In the genomic region with DNA sequence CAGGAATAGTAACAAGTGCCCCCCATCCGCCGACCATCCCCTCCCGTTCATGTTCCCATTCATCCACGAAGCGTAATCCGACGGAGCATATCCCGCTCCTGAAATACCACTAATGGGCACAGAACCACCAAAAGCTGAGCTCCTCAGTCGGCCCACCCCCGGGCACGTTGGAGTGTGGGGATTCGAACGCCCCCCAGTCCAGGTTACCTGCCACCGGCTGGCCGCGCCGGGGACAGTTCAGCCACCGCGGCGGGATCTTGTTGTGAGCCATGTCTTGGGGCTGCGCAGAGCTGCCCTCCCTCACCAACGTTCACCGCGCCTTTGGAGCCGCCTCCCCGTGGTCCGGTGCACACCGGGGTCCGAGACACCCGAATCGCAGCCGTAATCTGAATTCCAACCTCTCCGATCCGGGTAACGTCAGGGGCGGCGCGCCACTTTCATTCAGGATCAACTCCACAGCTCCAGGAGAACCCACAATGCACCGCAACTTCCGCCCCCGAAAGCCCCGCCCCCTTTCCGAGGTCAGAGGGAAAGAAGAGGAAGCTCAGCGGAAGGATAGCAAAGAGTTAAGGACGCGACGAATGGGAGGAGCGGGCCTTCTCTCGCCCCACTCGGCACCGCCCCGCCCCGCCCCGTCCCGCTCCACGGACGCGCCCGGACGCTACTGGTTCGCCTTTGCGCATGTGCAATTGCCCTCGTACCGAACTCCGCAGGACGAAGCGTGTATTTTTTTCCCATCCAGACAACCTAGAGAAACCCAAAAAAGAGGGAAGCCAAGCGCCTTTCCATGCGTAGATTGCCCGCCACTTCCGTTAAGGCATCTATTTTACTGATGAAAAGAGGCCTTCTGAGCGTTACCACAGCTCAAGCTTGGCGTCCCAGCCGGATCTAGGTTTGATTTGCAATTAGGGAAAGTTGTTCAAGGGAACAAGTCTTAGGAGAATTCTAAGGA, we compare ENCODE assay signal across 8 cellular contexts. TPM values are rescaled to one million over a fixed set of nuclear protein-coding genes. Genes with fewer than 3 reads are reported as not detected.
DNase-seq lines count a peak whose midpoint lies in the region; ATAC-seq, FAIRE-seq and TF ChIP-seq lines count a peak whose summit lies in the region.

RNGTT (minus strand) TSS at position 480 of the 952 bp plus-strand sequence; CDS start at position 271, 209 bp downstream.

- H3K4me1 ChIP-seq in Loucy (ENCODE audit: insufficient read depth, low read length, poor library complexity, severe bottlenecking): peaks cover 46% of the 10 kb centered on the region

- peak; percentile 86 for FAIRE-seq in H54 (lab: Jason Lieb, UNC)

- TF ChIP-seq POLR2A in H54 (IDR thresholded peaks at IDR 0.05; ENCODE audit: low read depth, low read length) (peak; percentile 59), Raji (IDR thresholded peaks at IDR 0.05; ENCODE audit: insufficient read depth, low read depth, low read length) (peak; percentile 88)

- peak within 1 kb of the TSS; percentile 98 for H2AFZ ChIP-seq in Loucy (ENCODE audit: low read length)

- peaks cover 58% of the 10 kb centered on the region for H3K79me2 ChIP-seq in Loucy (ENCODE audit: insufficient read depth, low read length)

- peak within 1 kb of the TSS; percentile 93 for H3K4me2 ChIP-seq in Loucy (ENCODE audit: low read depth, low read length, poor library complexity, severe bottlenecking)

- H4K20me1 ChIP-seq in Loucy (ENCODE audit: insufficient read depth, low read length, poor library complexity, severe bottlenecking): peaks cover 34% of the 10 kb centered on the region

- H3K4me1 Mint-ChIP-seq in natural killer cell treated with Interleukin-12 subunit alpha and Interleukin-12 subunit beta and Interleukin-15 and Interleukin-18, amount 100 ng/mL, for 72 hours (ENCODE audit: low read depth in 2 of 2): peaks cover 27 to 32% of the 10 kb centered on the region in 2 donors

- H3K27ac Mint-ChIP-seq in natural killer cell treated with Interleukin-12 subunit alpha and Interleukin-12 subunit beta and Interleukin-15 and Interleukin-18, amount 100 ng/mL, for 72 hours: peak within 1 kb of the TSS; percentile 92 to 97

- H3K36me3 ChIP-seq in Loucy (ENCODE audit: insufficient read depth, low read length): no peaks in the 10 kb centered on the region

- peak within 1 kb of the TSS; percentile 83 for H3K9ac ChIP-seq in Loucy (ENCODE audit: low read depth, low read length, poor library complexity, severe bottlenecking)

- H3K9me3 ChIP-seq in Loucy (ENCODE audit: insufficient read depth, low read depth, low read length): no peaks in the 10 kb centered on the region

- DNase-seq in EL (peak; percentile 99), H54 (ENCODE audit: insufficient read length, low spot score) (peak; percentile 86), fibroblast of pulmonary artery (ENCODE audit: low read depth) (peak; percentile 97)
- DNase-seq in activated T-helper 9 cell treated with anti-CD3 and anti-CD28 coated beads, Interleukin-2, amount 50 U/mL, for 16 hours (ENCODE audit: low read depth): peak; percentile 98
- peak; percentile 98 for DNase-seq in natural killer cell treated with Interleukin-12 subunit alpha and Interleukin-12 subunit beta and Interleukin-15 and Interleukin-18, amount 100 ng/mL, for 72 hours (ENCODE audit: low spot score)
- DNase-seq in stimulated activated naive CD8-positive, alpha-beta T cell treated with anti-CD3 and anti-CD28 coated beads, Interleukin-15, Interleukin-2, amounts not matched to agents 100 U/mL and 50 U/mL, for 24 hours: peak; percentile 99

- peak; percentile 100 for ATAC-seq in natural killer cell treated with Interleukin-12 subunit alpha and Interleukin-12 subunit beta and Interleukin-15 and Interleukin-18, amount 100 ng/mL, for 72 hours
- ATAC-seq in stimulated activated naive CD8-positive, alpha-beta T cell treated with anti-CD3 and anti-CD28 coated beads, Interleukin-15, Interleukin-2, amounts not matched to agents 100 U/mL and 50 U/mL, for 24 hours: peak; percentile 100

- H3K9me2 ChIP-seq in Loucy (replicated peaks; ENCODE audit: low read depth, low read length): no peaks in the 10 kb centered on the region

- no peaks in the 10 kb centered on the region for H3K27me3 Mint-ChIP-seq in natural killer cell treated with Interleukin-12 subunit alpha and Interleukin-12 subunit beta and Interleukin-15 and Interleukin-18, amount 100 ng/mL, for 72 hours

- H3K36me3 Mint-ChIP-seq in natural killer cell treated with Interleukin-12 subunit alpha and Interleukin-12 subunit beta and Interleukin-15 and Interleukin-18, amount 100 ng/mL, for 72 hours: peaks cover 4% of the 10 kb centered on the region

- TF ChIP-seq CTCF in Loucy (conservative IDR thresholded peaks at IDR 0.05; ENCODE audit: low read length): peak; percentile 19; the same call in 1 of the 2 replicates
- no peak for TF ChIP-seq CTCF in fibroblast of pulmonary artery (IDR thresholded peaks at IDR 0.05; ENCODE audit: low read length, missing control alignments)

- H3K4me3 Mint-ChIP-seq in natural killer cell treated with Interleukin-12 subunit alpha and Interleukin-12 subunit beta and Interleukin-15 and Interleukin-18, amount 100 ng/mL, for 72 hours: peak within 1 kb of the TSS; percentile 96

- no peaks in the 10 kb centered on the region for H3K27me3 ChIP-seq in Loucy (ENCODE audit: insufficient read depth, low read length, poor library complexity, severe bottlenecking)

- no peaks in the 10 kb centered on the region for H3K9me3 Mint-ChIP-seq in natural killer cell treated with Interleukin-12 subunit alpha and Interleukin-12 subunit beta and Interleukin-15 and Interleukin-18, amount 100 ng/mL, for 72 hours

- H3F3A ChIP-seq in Loucy (ENCODE audit: low read depth): no peaks in the 10 kb centered on the region

- H3K4me3 ChIP-seq in Loucy (ENCODE audit: low read length, poor library complexity, severe bottlenecking) (peak within 1 kb of the TSS; percentile 99), fibroblast of pulmonary artery (replicated peaks; ENCODE audit: low read depth, low read length) (peak within 1 kb of the TSS; percentile 98)

RNA-seq across cellular contexts. Expression of gene RNGTT, which starts in this region (rescaled TPM):
- 10 to 100 TPM; 26.9 to 36.4 TPM for total RNA-seq in natural killer cell treated with Interleukin-12 subunit alpha and Interleukin-12 subunit beta and Interleukin-15 and Interleukin-18, amount 100 ng/mL, for 72 hours

Comparison
In these comparisons a context has a peak if more than half of its experiments do, and no peak if none do; other contexts are left out.
1. Peak in every context shown above with its lines: DNase-seq, ATAC-seq and H3K4me3 ChIP-seq.